ENCODE assay signal across 9 cellular contexts in genomic region chr3:24088782-24089181, GRCh38.
A peak's percentile ranks its signal among the peaks of the same experiment; 100 is the strongest.
DNase-seq lines count a peak whose midpoint lies in the region; ATAC-seq, FAIRE-seq and TF ChIP-seq lines count a peak whose summit lies in the region.
"Had no signal": no experiment of that assay in that cellular context is flagged by ENCODE, and none has a peak within 500 bp of the region (broad histone marks: within the 10 kb centered on the region; RNA-seq: fewer than 3 reads in every experiment).

No MANE protein-coding gene starts in this region.

- no peaks in the 10 kb centered on the region for H3K9me3 ChIP-seq in heart left ventricle

- H3K36me3 ChIP-seq in heart left ventricle (no peaks in the 10 kb centered on the region), bronchial epithelial cell (ENCODE audit: control insufficient read depth, insufficient read depth, low read length) (no peaks in the 10 kb centered on the region)

- FAIRE-seq in bronchial epithelial cell (lab: Jason Lieb, UNC) (no peak), urothelium cell line (lab: Jason Lieb, UNC) (no peak)

- H3K4me3 ChIP-seq in heart left ventricle (no peak overlapping the region), bronchial epithelial cell (ENCODE audit: low read depth, low read length) (no peak overlapping the region)

- H3K4me1 ChIP-seq in heart left ventricle: peaks cover 0 to 9% (median 0%) of the 10 kb centered on the region in 12 donors

- intact Hi-C loops in heart left ventricle (cut with DNase I): no loop called here
- intact Hi-C loops in Right ventricle myocardium superior (cut with DNase I): no loop called here

- H3K27ac ChIP-seq in heart left ventricle: no peak overlapping the region

- TF ChIP-seq CTCF in heart left ventricle (IDR thresholded peaks at IDR 0.05) (peak in 7 of 12 donors; percentile 9 to 34 (median 23)), bronchial epithelial cell (IDR thresholded peaks at IDR 0.05; ENCODE audit: insufficient read depth, low read length, severe bottlenecking) (peak; percentile 66)

- no peak for DNase-seq in heart left ventricle
- DNase-seq in Right ventricle myocardium superior: no peak
- DNase-seq in bronchial epithelial cell (ENCODE audit: low read depth): peak; percentile 32
- peak; percentile 33 for DNase-seq in urothelium cell line (ENCODE audit: low spot score)
- no peak for DNase-seq in activated CD4-positive, CD25-positive, alpha-beta regulatory T cell treated with anti-CD3 and anti-CD28 coated beads, Interleukin-2, amount 50 U/mL, for 72 hours
- no peak for DNase-seq in activated gamma-delta T cell (lab: John Stamatoyannopoulos, UW)
- no peak for DNase-seq in mesenteric fat pad (ENCODE audit: low spot score)

- H3K27me3 ChIP-seq in heart left ventricle (no peaks in the 10 kb centered on the region), bronchial epithelial cell (ENCODE audit: control insufficient read depth, insufficient read depth, low read length) (peaks cover 1% of the 10 kb centered on the region)

- WGBS in heart left ventricle, 4 donors: 42 to 56% (median 52%) methylated on average over 2 of the region's 2 CpGs

- no peak for TF ChIP-seq POLR2A in heart left ventricle (IDR thresholded peaks at IDR 0.05)

- ATAC-seq in heart left ventricle (no peak), Right ventricle myocardium superior (ENCODE audit: poor library complexity) (no peak), HG03469 (IDR thresholded peaks at IDR 0.05; ENCODE audit: unreplicated experiment) (peak; percentile 65)
- ATAC-seq: activated CD4-positive, CD25-positive, alpha-beta regulatory T cell treated with anti-CD3 and anti-CD28 coated beads, Interleukin-2, amount 50 U/mL, for 24 hours had no signal

Comparison
In these comparisons a context has a peak if more than half of its experiments do, and no peak if none do; other contexts are left out.
1. DNase-seq: peak in bronchial epithelial cell (single experiment) and urothelium cell line (single experiment); none in heart left ventricle (0 of 5), Right ventricle myocardium superior (single experiment), activated CD4-positive, CD25-positive, alpha-beta regulatory T cell treated with anti-CD3 and anti-CD28 coated beads, Interleukin-2, amount 50 U/mL, for 72 hours (single experiment), activated gamma-delta T cell (single experiment) and mesenteric fat pad (single experiment).